In the genomic region with DNA sequence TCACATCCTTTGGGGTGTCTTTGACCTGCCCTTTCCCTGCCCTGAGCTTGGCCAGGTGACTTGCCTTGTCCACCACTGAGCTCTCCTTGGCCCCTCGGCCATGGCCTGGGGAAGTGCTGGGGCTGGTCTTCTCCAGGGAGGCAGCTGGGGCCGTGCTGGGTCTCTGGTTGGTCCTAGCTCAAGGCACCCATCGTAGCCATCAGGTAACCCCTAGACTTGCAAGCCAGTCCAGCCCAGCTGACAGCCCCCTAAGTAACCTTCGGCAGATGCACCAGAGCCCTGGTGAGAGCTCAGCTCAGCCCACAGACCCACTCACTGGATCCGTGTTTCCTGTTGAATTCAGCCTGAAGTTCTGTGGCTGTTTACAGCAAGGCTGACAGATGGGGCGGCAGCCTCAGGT, we compare ENCODE assay signal across 22 cellular contexts.
A peak's percentile ranks its signal among the peaks of the same experiment; 100 is the strongest.
DNase-seq lines count a peak whose midpoint lies in the region; ATAC-seq, FAIRE-seq and TF ChIP-seq lines count a peak whose summit lies in the region.
"Had no signal": no experiment of that assay in that cellular context is flagged by ENCODE, and none has a peak within 500 bp of the region (broad histone marks: within the 10 kb centered on the region; RNA-seq: fewer than 3 reads in every experiment).

No MANE protein-coding gene starts in this region.

- DNase-seq in activated CD4-positive, alpha-beta memory T cell treated with anti-CD3 and anti-CD28 coated beads, Interleukin-2, amount 10 ng/mL, durations not matched to agents 7 days and 5 days: peak; percentile 7
- no peak for DNase-seq in activated CD4-positive, alpha-beta memory T cell treated with anti-CD3 and anti-CD28 coated beads for 36 hours
- DNase-seq in D341Med (ENCODE audit: low spot score) (peak; percentile 11), kidney (peak; percentile 39), transverse colon (peak; percentile 5), right lobe of liver (no peak), epidermal melanocyte (ENCODE audit: insufficient read length, low spot score) (no peak)
- DNase-seq: CD8-positive, alpha-beta memory T cell; HFFc6; MV-4-11; NCI-H187; NCI-H2107; NCI-H226; NCI-H82; OCI-M1; SHP77 treated with DMSO at 0.1 percent for 48 hours had no signal

- TF ChIP-seq CTCF in kidney (IDR thresholded peaks at IDR 0.05; ENCODE audit: borderline replicate concordance, extremely low read depth, insufficient read depth): no peak
- TF ChIP-seq CTCF in transverse colon (IDR thresholded peaks at IDR 0.05): no peak
- TF ChIP-seq CTCF in right lobe of liver (IDR thresholded peaks at IDR 0.05): no peak

- no peaks in the 10 kb centered on the region for H3K4me1 Mint-ChIP-seq in activated CD4-positive, alpha-beta memory T cell treated with anti-CD3 and anti-CD28 coated beads, Interleukin-2, amount 10 ng/mL, durations not matched to agents 7 days and 5 days
- no peaks in the 10 kb centered on the region for H3K4me1 Mint-ChIP-seq in activated CD4-positive, alpha-beta memory T cell treated with anti-CD3 and anti-CD28 coated beads for 36 hours (ENCODE audit: low read depth)
- H3K4me1 Mint-ChIP-seq: CD8-positive, alpha-beta memory T cell had no signal

- H3K27me3 ChIP-seq in transverse colon: peaks cover 1% of the 10 kb centered on the region
- H3K27me3 ChIP-seq in right lobe of liver: no peaks in the 10 kb centered on the region

- H3K27ac ChIP-seq in kidney (ENCODE audit: low read depth in 2 of 2, low read length in 2 of 2): no peak overlapping the region
- H3K27ac ChIP-seq in transverse colon: no peak overlapping the region
- H3K27ac ChIP-seq in right lobe of liver: no peak overlapping the region
- H3K27ac ChIP-seq: HL-60, KMS-11 had no signal

- intact Hi-C loops in activated CD4-positive, alpha-beta memory T cell treated with anti-CD3 and anti-CD28 coated beads for 36 hours (cut with micrococcal nuclease): no loop called here
- intact Hi-C loops in kidney (cut with DNase I) (no loop called here), transverse colon (cut with DNase I; ENCODE audit: low total_unique reads) (no loop called here), right lobe of liver (cut with DNase I) (no loop called here)

- no peak for FAIRE-seq in kidney (lab: Jason Lieb, UNC)
- FAIRE-seq: A204.1, D721Med, GM12891, GM18507 had no signal

- no peak for TF ChIP-seq EP300 in transverse colon (IDR thresholded peaks at IDR 0.05; ENCODE audit: low read depth)

- no peaks in the 10 kb centered on the region for H3K36me3 Mint-ChIP-seq in activated CD4-positive, alpha-beta memory T cell treated with anti-CD3 and anti-CD28 coated beads, Interleukin-2, amount 10 ng/mL, durations not matched to agents 7 days and 5 days (ENCODE audit: low read depth)
- no peaks in the 10 kb centered on the region for H3K36me3 Mint-ChIP-seq in activated CD4-positive, alpha-beta memory T cell treated with anti-CD3 and anti-CD28 coated beads for 36 hours
- H3K36me3 Mint-ChIP-seq: CD8-positive, alpha-beta memory T cell had no signal

- H3K9me3 Mint-ChIP-seq in activated CD4-positive, alpha-beta memory T cell treated with anti-CD3 and anti-CD28 coated beads, Interleukin-2, amount 10 ng/mL, durations not matched to agents 7 days and 5 days: peaks cover 12% of the 10 kb centered on the region
- H3K9me3 Mint-ChIP-seq in activated CD4-positive, alpha-beta memory T cell treated with anti-CD3 and anti-CD28 coated beads for 36 hours: peaks cover 9% of the 10 kb centered on the region

- no peak overlapping the region for H3K9ac ChIP-seq in kidney (ENCODE audit: low read length in 2 of 2)
- H3K9ac ChIP-seq: KMS-11 had no signal

- H3K9me3 ChIP-seq in kidney (ENCODE audit: control insufficient read depth in 1 of 2, low read length in 2 of 2): no peaks in the 10 kb centered on the region
- H3K9me3 ChIP-seq in transverse colon: no peaks in the 10 kb centered on the region
- H3K9me3 ChIP-seq in right lobe of liver: no peaks in the 10 kb centered on the region

- in situ Hi-C loops in transverse colon (cut with MboI; ENCODE audit: low pct_ligation_motif_present in 1 of 4, low pct_unique_long_range_greater_than_20kb in 1 of 4, low sequenced_read_pairs in 3 of 4): no loop called here

- H3K4me3 ChIP-seq in kidney (ENCODE audit: low read length in 2 of 2): no peak overlapping the region
- H3K4me3 ChIP-seq in transverse colon: no peak overlapping the region
- H3K4me3 ChIP-seq in right lobe of liver: no peak overlapping the region

- CTCF ChIA-PET in activated CD4-positive, alpha-beta memory T cell treated with anti-CD3 and anti-CD28 coated beads, Interleukin-2, amount 10 ng/mL, durations not matched to agents 7 days and 5 days (lab: Charles Lee): no interaction called here
- CTCF ChIA-PET in activated CD4-positive, alpha-beta memory T cell treated with anti-CD3 and anti-CD28 coated beads for 36 hours (lab: Charles Lee): no interaction called here

- H3K36me3 ChIP-seq in kidney (ENCODE audit: control insufficient read depth in 1 of 2, insufficient read depth in 2 of 2, low read length in 2 of 2) (no peaks in the 10 kb centered on the region), transverse colon (no peaks in the 10 kb centered on the region), right lobe of liver (no peaks in the 10 kb centered on the region)

- no peaks in the 10 kb centered on the region for H3K4me1 ChIP-seq in kidney (ENCODE audit: control insufficient read depth in 1 of 2, insufficient read depth in 1 of 2, low read depth in 1 of 2, low read length in 2 of 2)
- H3K4me1 ChIP-seq in transverse colon: no peaks in the 10 kb centered on the region
- no peaks in the 10 kb centered on the region for H3K4me1 ChIP-seq in right lobe of liver

- POLR2A ChIA-PET in activated CD4-positive, alpha-beta memory T cell treated with anti-CD3 and anti-CD28 coated beads, Interleukin-2, amount 10 ng/mL, durations not matched to agents 7 days and 5 days (lab: Charles Lee): no interaction called here
- POLR2A ChIA-PET in activated CD4-positive, alpha-beta memory T cell treated with anti-CD3 and anti-CD28 coated beads for 36 hours (lab: Charles Lee): no interaction called here

- no peak overlapping the region for H3K4me3 Mint-ChIP-seq in activated CD4-positive, alpha-beta memory T cell treated with anti-CD3 and anti-CD28 coated beads, Interleukin-2, amount 10 ng/mL, durations not matched to agents 7 days and 5 days
- no peak overlapping the region for H3K4me3 Mint-ChIP-seq in activated CD4-positive, alpha-beta memory T cell treated with anti-CD3 and anti-CD28 coated beads for 36 hours
- H3K4me3 Mint-ChIP-seq: HFFc6 had no signal

- no peak overlapping the region for H3K27ac Mint-ChIP-seq in activated CD4-positive, alpha-beta memory T cell treated with anti-CD3 and anti-CD28 coated beads, Interleukin-2, amount 10 ng/mL, durations not matched to agents 7 days and 5 days
- no peak overlapping the region for H3K27ac Mint-ChIP-seq in activated CD4-positive, alpha-beta memory T cell treated with anti-CD3 and anti-CD28 coated beads for 36 hours
- H3K27ac Mint-ChIP-seq: CD8-positive, alpha-beta memory T cell; HFFc6 had no signal

- WGBS in transverse colon (ENCODE audit: low coverage in 1 of 2), 2 donors: 79% methylated on average over 6 of the region's 6 CpGs; no CpG with 5 or more reads in 1 of the 2 donors
- no CpG with 5 or more reads among the region's 6 CpGs for WGBS in right lobe of liver (ENCODE audit: insufficient coverage, low coverage, low lambda C conversion rate, missing lambda C conversion rate)

- H3K27me3 Mint-ChIP-seq in activated CD4-positive, alpha-beta memory T cell treated with anti-CD3 and anti-CD28 coated beads, Interleukin-2, amount 10 ng/mL, durations not matched to agents 7 days and 5 days: no peaks in the 10 kb centered on the region
- peaks cover 5% of the 10 kb centered on the region for H3K27me3 Mint-ChIP-seq in activated CD4-positive, alpha-beta memory T cell treated with anti-CD3 and anti-CD28 coated beads for 36 hours

- no peak for ATAC-seq in right lobe of liver

- TF ChIP-seq POLR2A in transverse colon (IDR thresholded peaks at IDR 0.05) (no peak), right lobe of liver (IDR thresholded peaks at IDR 0.05) (no peak)

Comparison
In these comparisons a context has a peak if more than half of its experiments do, and no peak if none do; other contexts are left out.
1. DNase-seq: peak in activated CD4-positive, alpha-beta memory T cell treated with anti-CD3 and anti-CD28 coated beads, Interleukin-2, amount 10 ng/mL, durations not matched to agents 7 days and 5 days (single experiment), D341Med (single experiment), kidney (single experiment) and transverse colon (single experiment); none in activated CD4-positive, alpha-beta memory T cell treated with anti-CD3 and anti-CD28 coated beads for 36 hours (single experiment), right lobe of liver (0 of 3) and epidermal melanocyte (single experiment).